ENCODE assay signal across 23 cellular contexts in the genomic region with DNA sequence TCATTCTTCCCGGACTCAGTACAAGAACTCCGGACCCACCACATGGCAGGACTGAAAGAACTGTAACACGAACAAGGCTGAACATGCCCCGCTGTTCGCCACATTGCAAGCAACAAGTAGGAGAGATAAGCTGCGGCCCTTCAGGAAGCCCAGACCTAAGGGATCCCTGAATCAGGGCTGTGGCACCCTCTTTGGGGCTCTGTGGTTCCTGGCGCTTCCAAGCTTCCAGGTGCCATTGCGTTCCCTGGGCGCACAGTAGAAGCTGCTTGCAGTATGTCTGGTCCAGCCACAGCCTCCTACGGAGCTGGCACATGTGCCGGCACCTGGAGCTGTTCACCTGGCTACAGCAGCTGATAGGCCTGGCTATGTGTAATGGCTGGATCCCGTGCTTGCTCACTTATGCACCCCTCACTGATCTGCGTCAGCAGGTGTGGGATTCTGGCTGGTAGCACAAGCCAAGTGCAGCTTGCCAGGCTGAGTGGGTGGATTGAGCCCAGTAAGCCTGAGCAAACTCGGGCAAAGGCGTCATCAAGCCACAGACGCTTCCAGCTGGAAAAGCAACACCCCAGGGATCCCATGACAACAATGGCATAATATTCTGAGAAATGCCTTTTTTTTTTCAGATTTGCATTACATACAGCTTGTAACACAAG.
A peak's percentile ranks its signal among the peaks of the same experiment; 100 is the strongest.
DNase-seq lines count a peak whose midpoint lies in the region; ATAC-seq and TF ChIP-seq lines count a peak whose summit lies in the region.
"Had no signal": no experiment of that assay in that cellular context is flagged by ENCODE, and none has a peak within 500 bp of the region (broad histone marks: within the 10 kb centered on the region; RNA-seq: fewer than 3 reads in every experiment).

No MANE protein-coding gene starts in this region.

- no peak overlapping the region for H3K9ac ChIP-seq in neuronal stem cell (ENCODE audit: low read depth, low read length, poor library complexity)

- no peaks in the 10 kb centered on the region for H4K20me1 ChIP-seq in PC-9 (ENCODE audit: insufficient read depth)

- peak overlapping the region; percentile 76 for H3K18ac ChIP-seq in neuronal stem cell (ENCODE audit: low read length)

- ATAC-seq in GM21515 (IDR thresholded peaks at IDR 0.05; ENCODE audit: unreplicated experiment), result no peak
- no peak for ATAC-seq in HG03045 (IDR thresholded peaks at IDR 0.05; ENCODE audit: unreplicated experiment)
- ATAC-seq: A549; activated CD4-positive, alpha-beta T cell treated with anti-CD3 and anti-CD28 coated beads for 36 hours; activated CD8-positive, alpha-beta T cell treated with anti-CD3 and anti-CD28 coated beads, Interleukin-2, amount 10 ng/mL, durations not matched to agents 7 days and 5 days; gastrocnemius medialis; HCT116; left colon; Panc1 had no signal

- no peak overlapping the region for H2AK5ac ChIP-seq in neuronal stem cell (ENCODE audit: low read depth, low read length)

- no peak overlapping the region for H3K14ac ChIP-seq in neuronal stem cell (ENCODE audit: low read length)

- no TSS peak for BruUV-seq in PC-9 (replicated peaks; lab: Mats Ljungman, UMichigan)

- no peaks in the 10 kb centered on the region for H3K79me2 ChIP-seq in PC-9 (ENCODE audit: low read depth)
- H3K79me2 ChIP-seq: hepatocyte had no signal

- TF ChIP-seq CTCF in dorsolateral prefrontal cortex (IDR thresholded peaks at IDR 0.05 in 54 of 56, conservative IDR thresholded peaks at IDR 0.05 in 2 of 56; ENCODE audit: low read depth in 1 of 56, partially characterized antibody in 56 of 56) (no peak), PC-9 (conservative IDR thresholded peaks at IDR 0.05) (no peak)

- H3K4me3 ChIP-seq in dorsolateral prefrontal cortex (no peak overlapping the region), neuronal stem cell (ENCODE audit: low read length in 2 of 2) (no peak overlapping the region), PC-9 (no peak overlapping the region)
- H3K4me3 ChIP-seq: A549, gastrocnemius medialis, hepatocyte had no signal

- H3K27ac ChIP-seq in dorsolateral prefrontal cortex (no peak overlapping the region), neuronal stem cell (replicated peaks; ENCODE audit: low read length) (no peak overlapping the region), PC-9 (no peak overlapping the region)
- H3K27ac ChIP-seq: A549, gastrocnemius medialis, hepatocyte, VCaP had no signal

- H3K4ac ChIP-seq in neuronal stem cell (ENCODE audit: low read length), result peak overlapping the region; percentile 23

- POLR2A ChIA-PET in PC-9 (lab: Charles Lee; ENCODE audit: unreplicated experiment), result no interaction called here

- H4K91ac ChIP-seq in neuronal stem cell (ENCODE audit: low read depth, low read length, poor library complexity), result no peak overlapping the region

- peak overlapping the region; percentile 66 for H2BK5ac ChIP-seq in neuronal stem cell (ENCODE audit: low read length)

- H3K36me3 ChIP-seq in neuronal stem cell (replicated peaks in 1 of 2; ENCODE audit: control insufficient read depth in 2 of 2, insufficient read depth in 2 of 2, low read length in 2 of 2) (no peaks in the 10 kb centered on the region), PC-9 (ENCODE audit: low read depth) (no peaks in the 10 kb centered on the region)
- H3K36me3 ChIP-seq: gastrocnemius medialis had no signal

- DNase-seq in Ammon's horn (ENCODE audit: low spot score) (peak; percentile 48), NCI-H446 (lab: John Stamatoyannopoulos, UW) (peak; percentile 3 to 51), dorsolateral prefrontal cortex (peak in 9 of 10 donors; percentile 20 to 88 (median 73)), neuronal stem cell (ENCODE audit: low spot score) (no peak), PC-9 (no peak)
- no peak for DNase-seq in NK-92 treated with Interleukin-12 subunit alpha and Interleukin-12 subunit beta, amount 100 ng/mL, for 24 hours (lab: John Stamatoyannopoulos, UW)
- DNase-seq: activated CD4-positive, alpha-beta T cell treated with anti-CD3 and anti-CD28 coated beads for 36 hours; activated CD8-positive, alpha-beta T cell treated with anti-CD3 and anti-CD28 coated beads, Interleukin-2, amount 10 ng/mL, durations not matched to agents 7 days and 5 days; activated naive CD4-positive, alpha-beta T cell treated with anti-CD3 and anti-CD28 coated beads for 36 hours; CD4-positive, alpha-beta memory T cell; EL; gastrocnemius medialis; left colon; NCI-H146; NCI-H524 treated with DMSO at 0.1 percent for 48 hours; Right ventricle myocardium superior had no signal

- H3K79me1 ChIP-seq in neuronal stem cell (ENCODE audit: low read depth, low read length), result no peaks in the 10 kb centered on the region

- no peaks in the 10 kb centered on the region for H3K9me2 ChIP-seq in PC-9 (ENCODE audit: insufficient read depth)

- H3K9me3 ChIP-seq in neuronal stem cell (replicated peaks in 1 of 2; ENCODE audit: control insufficient read depth in 2 of 2, insufficient read depth in 1 of 2, low read depth in 1 of 2, low read length in 2 of 2) (no peaks in the 10 kb centered on the region), PC-9 (ENCODE audit: insufficient read depth, low read depth) (no peaks in the 10 kb centered on the region)
- H3K9me3 ChIP-seq: A549, gastrocnemius medialis had no signal

- H3K23ac ChIP-seq in neuronal stem cell (ENCODE audit: low read depth, low read length, poor library complexity), result peak overlapping the region; percentile 31

- CTCF ChIA-PET in PC-9 (lab: Charles Lee), result no interaction called here

- WGBS in neuronal stem cell (ENCODE audit: extremely low coverage in 2 of 2, insufficient read length in 2 of 2, insufficient replicate concordance in 1 of 2), 2 donors, result no CpG with 5 or more reads among the region's 16 CpGs

- H2AFZ ChIP-seq in neuronal stem cell (ENCODE audit: low read length), result no peak overlapping the region
- H2AFZ ChIP-seq in PC-9, result no peak overlapping the region
- H2AFZ ChIP-seq: hepatocyte had no signal

- no peaks in the 10 kb centered on the region for H3K4me1 ChIP-seq in neuronal stem cell (ENCODE audit: control insufficient read depth in 2 of 2, insufficient read depth in 1 of 2, low read depth in 1 of 2, low read length in 2 of 2)
- H3K4me1 ChIP-seq in PC-9 (replicated peaks; ENCODE audit: insufficient read depth), result no peaks in the 10 kb centered on the region
- H3K4me1 ChIP-seq: A549, gastrocnemius medialis had no signal

- intact Hi-C loops in dorsolateral prefrontal cortex (cut with DNase I) (no loop called here), PC-9 (cut with micrococcal nuclease; ENCODE audit: unreplicated experiment) (no loop called here)

- peak overlapping the region; percentile 75 for H2BK15ac ChIP-seq in neuronal stem cell (ENCODE audit: low read length)

- no peaks in the 10 kb centered on the region for H3K27me3 ChIP-seq in dorsolateral prefrontal cortex
- no peaks in the 10 kb centered on the region for H3K27me3 ChIP-seq in neuronal stem cell (ENCODE audit: control insufficient read depth in 3 of 3, insufficient read depth in 3 of 3, low read depth in 1 of 3, low read length in 3 of 3)
- no peaks in the 10 kb centered on the region for H3K27me3 ChIP-seq in PC-9 (ENCODE audit: insufficient read depth, low read depth)
- H3K27me3 ChIP-seq: gastrocnemius medialis, hepatocyte had no signal

- H3F3A ChIP-seq in PC-9 (ENCODE audit: insufficient read depth, low read depth), result no peaks in the 10 kb centered on the region

- no peak overlapping the region for H3K4me2 ChIP-seq in neuronal stem cell (ENCODE audit: insufficient read depth, low read length, poor library complexity, severe bottlenecking)
- H3K4me2 ChIP-seq in PC-9, result no peak overlapping the region
- H3K4me2 ChIP-seq: A549, hepatocyte had no signal

- peak overlapping the region; percentile 3 for H4K8ac ChIP-seq in neuronal stem cell (ENCODE audit: low read depth, low read length)

- peak overlapping the region; percentile 58 for H2BK12ac ChIP-seq in neuronal stem cell (ENCODE audit: low read length)

- no peak overlapping the region for H2BK120ac ChIP-seq in neuronal stem cell (ENCODE audit: low read depth, low read length)

Comparison
In these comparisons a context has a peak if more than half of its experiments do, and no peak if none do; other contexts are left out.
1. DNase-seq: peak in Ammon's horn (single experiment), NCI-H446 (2 of 2) and dorsolateral prefrontal cortex (9 of 10); none in neuronal stem cell (single experiment), NK-92 treated with Interleukin-12 subunit alpha and Interleukin-12 subunit beta, amount 100 ng/mL, for 24 hours (single experiment) and PC-9 (0 of 2).